Comparison of ENCODE assay signal across 7 cellular contexts in genomic region chr7:128666205-128666604, GRCh38. TPM values are rescaled to one million over a fixed set of nuclear protein-coding genes. Genes with fewer than 3 reads are reported as not detected.
DNase-seq lines count a peak whose midpoint lies in the region; TF ChIP-seq lines count a peak whose summit lies in the region.
"Not testable (repeated sequence)": the region's sequence is repeated elsewhere in the genome, so short reads cannot be mapped to it uniquely, and the experiment has no call there.

No MANE protein-coding gene starts in this region.

- H3K4me3 ChIP-seq in astrocyte of the cerebellum (ENCODE audit: low read depth, low read length); fibroblast of mammary gland (ENCODE audit: control insufficient read depth, low read depth, low read length); neural cell (ENCODE audit: low read length): not testable (repeated sequence)

- TF ChIP-seq RAD21 in neural cell (conservative IDR thresholded peaks at IDR 0.05): not testable (repeated sequence)

- not testable (repeated sequence) for H3K79me2 ChIP-seq in neural cell (replicated peaks; ENCODE audit: insufficient read depth, low read length)

- peak; percentile 44 for DNase-seq in DMS53 (lab: John Stamatoyannopoulos, UW)
- peak; percentile 32 for DNase-seq in HT-29 (ENCODE audit: low spot score)
- peak; percentile 42 for DNase-seq in NCI-H1694 treated with DMSO at 0.1 percent for 48 hours (lab: John Stamatoyannopoulos, UW)
- DNase-seq in SIG-M5 treated with dmso at 0.1 percent for 504 hours (lab: John Stamatoyannopoulos, UW; ENCODE audit: unreplicated experiment): peak; percentile 25
- DNase-seq in astrocyte of the cerebellum (ENCODE audit: low read depth): not testable (repeated sequence)
- DNase-seq in fibroblast of mammary gland (ENCODE audit: low read depth): peak; percentile 51

- H2AFZ ChIP-seq in neural cell (ENCODE audit: low read depth, low read length): not testable (repeated sequence)

- not testable (repeated sequence) for H3K9me3 ChIP-seq in neural cell (ENCODE audit: low read length)

- not testable (repeated sequence) for H3K27ac ChIP-seq in neural cell (ENCODE audit: low read length)

- not testable (repeated sequence) for H4K20me1 ChIP-seq in neural cell (ENCODE audit: insufficient read depth)

- H3F3A ChIP-seq in neural cell (ENCODE audit: insufficient read depth, low read length, poor library complexity, severe bottlenecking): not testable (repeated sequence)

- not testable (repeated sequence) for H3K9me2 ChIP-seq in neural cell (ENCODE audit: insufficient read depth, low read length)

- not testable (repeated sequence) for H3K27me3 ChIP-seq in neural cell (ENCODE audit: insufficient read depth, low read depth, low read length)

- not testable (repeated sequence) for H3K36me3 ChIP-seq in neural cell (ENCODE audit: insufficient read depth, low read length)

- TF ChIP-seq CTCF in astrocyte of the cerebellum (IDR thresholded peaks at IDR 0.05; ENCODE audit: low read depth, low read length, missing control alignments): peak; percentile 31
- TF ChIP-seq CTCF in fibroblast of mammary gland (conservative IDR thresholded peaks at IDR 0.05; ENCODE audit: control insufficient read depth, insufficient read depth, low read depth, low read length): peak; percentile 40
- peak; percentile 17 for TF ChIP-seq CTCF in neural cell (IDR thresholded peaks at IDR 0.05; ENCODE audit: poor library complexity, severe bottlenecking)

- not testable (repeated sequence) for TF ChIP-seq EP300 in neural cell (conservative IDR thresholded peaks at IDR 0.05; ENCODE audit: poor library complexity, severe bottlenecking)

- in situ Hi-C loops in astrocyte of the cerebellum (cut with HindIII; ENCODE audit: low sequenced_read_pairs): not testable (repeated sequence)

- not testable (repeated sequence) for H3K4me2 ChIP-seq in neural cell (ENCODE audit: low read length)

- not testable (repeated sequence) for H3K9ac ChIP-seq in neural cell (ENCODE audit: low read length)

RNA-seq across cellular contexts. Expression of gene GARIN1A, which starts 5.9 kb away (rescaled TPM):
- total RNA-seq in HT-29 (2014; rRNA removed; shearing (Covaris generic)): under 0.01 and 0.86 TPM in 2 replicates
- polyA plus RNA-seq in neural cell: 1.7 and 2.8 TPM in 2 replicates
- 0.69 and 1.5 TPM in 2 replicates for polyA minus RNA-seq in neural cell
